In the genomic region with DNA sequence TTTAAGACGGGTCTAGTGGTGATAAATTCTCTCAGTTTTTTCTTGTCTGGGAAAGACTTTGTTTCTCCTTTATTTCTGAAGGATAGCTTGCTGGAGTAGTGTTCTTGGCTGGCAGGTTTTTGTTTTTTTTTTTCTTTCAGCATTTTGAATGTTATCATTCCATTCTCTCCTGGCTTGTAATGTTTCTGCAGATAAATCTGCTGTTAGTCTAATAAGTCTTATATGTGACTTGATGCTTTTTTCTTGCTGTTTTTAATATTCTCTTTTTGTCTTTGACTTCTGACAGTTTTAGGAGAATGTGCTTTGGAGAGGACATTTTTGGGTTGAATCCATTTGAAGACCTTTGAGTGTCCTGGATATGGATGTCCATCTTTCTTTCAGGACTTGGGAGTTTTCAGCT, we compare ENCODE assay signal across 20 cellular contexts.
"Had no signal": no experiment of that assay in that cellular context is flagged by ENCODE, and none has a peak within 500 bp of the region (broad histone marks: within the 10 kb centered on the region; RNA-seq: fewer than 3 reads in every experiment).

No MANE protein-coding gene starts in this region.

- H3K9ac ChIP-seq: neural progenitor cell had no signal

- H3K4me3 ChIP-seq: dorsolateral prefrontal cortex, heart left ventricle, neural progenitor cell, ovary, smooth muscle cell, suprapubic skin, thyroid gland had no signal

- H3K27me3 ChIP-seq: dorsolateral prefrontal cortex, heart left ventricle, neural progenitor cell, ovary, suprapubic skin, thyroid gland had no signal

- DNase-seq: cortex of kidney; dorsolateral prefrontal cortex; effector CD8-positive, alpha-beta T cell; heart left ventricle; hippocampal formation; kidney glomerular epithelial cell; nucleus accumbens; ovary; right cardiac atrium; stimulated activated CD4-positive, alpha-beta T cell treated with anti-CD3 and anti-CD28 coated beads, Interleukin-2, amount 100 ng/mL, for 48 hours; stimulated activated CD8-positive, alpha-beta memory T cell treated with anti-CD3 and anti-CD28 coated beads, Interleukin-4, amount 100 ng/mL, for 48 hours; stimulated activated naive CD8-positive, alpha-beta T cell treated with anti-CD3 and anti-CD28 coated beads, Interleukin-15, Interleukin-2, amounts not matched to agents 100 U/mL and 50 U/mL, for 24 hours; thyroid gland had no signal

- H3K36me3 ChIP-seq: ovary, thyroid gland had no signal

- H3K4me1 Mint-ChIP-seq: neural progenitor cell had no signal

- H3K4me3 Mint-ChIP-seq: natural killer cell treated with Interleukin-12 subunit alpha and Interleukin-12 subunit beta and Interleukin-15 and Interleukin-18, amount 100 ng/mL, for 72 hours; neural progenitor cell; stimulated activated effector memory CD8-positive, alpha-beta T cell treated with anti-CD3 and anti-CD28 coated beads, Interleukin-12 subunit alpha, Interleukin-12 subunit beta, amount 100 ng/mL, for 72 hours; type B pancreatic cell had no signal

- H3K27ac ChIP-seq: dorsolateral prefrontal cortex, heart left ventricle, neural progenitor cell, ovary, suprapubic skin, thyroid gland had no signal

- H2AFZ ChIP-seq: neural progenitor cell had no signal

- ATAC-seq: esophagus mucosa; heart left ventricle; natural killer cell treated with Interleukin-12 subunit alpha and Interleukin-12 subunit beta and Interleukin-15 and Interleukin-18, amount 100 ng/mL, for 72 hours; right cardiac atrium; stimulated activated effector memory CD8-positive, alpha-beta T cell treated with anti-CD3 and anti-CD28 coated beads, Interleukin-12 subunit alpha, Interleukin-12 subunit beta, amount 100 ng/mL, for 72 hours; stimulated activated naive CD8-positive, alpha-beta T cell treated with anti-CD3 and anti-CD28 coated beads, Interleukin-15, Interleukin-2, amounts not matched to agents 100 U/mL and 50 U/mL, for 24 hours had no signal

- H3K4me2 ChIP-seq: neural progenitor cell, smooth muscle cell had no signal

- H3K4me1 ChIP-seq: suprapubic skin, thyroid gland had no signal

- H3K9me3 ChIP-seq: thyroid gland had no signal

- H3K27me3 Mint-ChIP-seq: natural killer cell treated with Interleukin-12 subunit alpha and Interleukin-12 subunit beta and Interleukin-15 and Interleukin-18, amount 100 ng/mL, for 72 hours; type B pancreatic cell had no signal

- H3K27ac Mint-ChIP-seq: neural progenitor cell; stimulated activated effector memory CD8-positive, alpha-beta T cell treated with anti-CD3 and anti-CD28 coated beads, Interleukin-12 subunit alpha, Interleukin-12 subunit beta, amount 100 ng/mL, for 72 hours; type B pancreatic cell had no signal
